Comparison of ENCODE assay signal across 15 cellular contexts in genomic region chr9:114400219-114400618, GRCh38.
"Had no signal": no experiment of that assay in that cellular context is flagged by ENCODE, and none has a peak within 500 bp of the region (broad histone marks: within the 10 kb centered on the region; RNA-seq: fewer than 3 reads in every experiment).

No MANE protein-coding gene starts in this region.

- H3K36me3 Mint-ChIP-seq: type B pancreatic cell, WTC11 had no signal

- H3K36me3 ChIP-seq: prostate gland had no signal

- DNase-seq: activated CD4-positive, alpha-beta T cell treated with anti-CD3 and anti-CD28 coated beads for 48 hours; activated naive CD4-positive, alpha-beta T cell treated with anti-CD3 and anti-CD28 coated beads, Interleukin-2, amount 50 U/mL, for 16 hours; amygdala; kidney; stimulated activated CD4-positive, alpha-beta T cell treated with anti-CD3 and anti-CD28 coated beads, Interleukin-2, amount 100 ng/mL, for 24 hours; stimulated activated naive CD4-positive, alpha-beta T cell; substantia nigra had no signal

- H3K4me3 ChIP-seq: gastroesophageal sphincter, prostate gland had no signal

- H3K4me3 Mint-ChIP-seq: T-helper 1 cell treated with Interleukin-12 subunit alpha and Interleukin-12 subunit beta and Interleukin-4 antibody, amounts not matched to agents 30 μg/mL and 1 μg/mL, for 36 hours; WTC11 had no signal

- ATAC-seq: gastroesophageal sphincter, sciatic nerve, WTC11 had no signal

- H3K9me3 ChIP-seq: gastroesophageal sphincter, neutrophil, prostate gland had no signal

- H3K27ac Mint-ChIP-seq: activated T-helper 2 cell treated with anti-CD3 and anti-CD28 coated beads, Interferon-gamma antibody, Interleukin-2, Interleukin-4, amounts not matched to agents 10 μg/mL and 5 μg/mL and 100 μg/mL, durations not matched to agents 14 hours and 24 hours and 36 hours; T-helper 1 cell treated with Interleukin-12 subunit alpha and Interleukin-12 subunit beta and Interleukin-4 antibody, amounts not matched to agents 30 μg/mL and 1 μg/mL, for 36 hours; type B pancreatic cell; WTC11 had no signal

- H3K27ac ChIP-seq: gastroesophageal sphincter, neutrophil, prostate gland had no signal

- H3K27me3 Mint-ChIP-seq: type B pancreatic cell had no signal

- H3K9me3 Mint-ChIP-seq: activated T-helper 2 cell treated with anti-CD3 and anti-CD28 coated beads, Interferon-gamma antibody, Interleukin-2, Interleukin-4, amounts not matched to agents 10 μg/mL and 5 μg/mL and 100 μg/mL, durations not matched to agents 14 hours and 24 hours and 36 hours; T-helper 1 cell treated with Interleukin-12 subunit alpha and Interleukin-12 subunit beta and Interleukin-4 antibody, amounts not matched to agents 30 μg/mL and 1 μg/mL, for 36 hours; type B pancreatic cell; WTC11 had no signal

- H3K27me3 ChIP-seq: gastroesophageal sphincter, neutrophil had no signal
